In genomic region chr5:111512406-111513174, GRCh38 we compare ENCODE assay signal across 8 cellular contexts. TPM values are rescaled to one million over a fixed set of nuclear protein-coding genes. Genes with fewer than 3 reads are reported as not detected.
DNase-seq lines count a peak whose midpoint lies in the region; TF ChIP-seq lines count a peak whose summit lies in the region.

Gene STARD4, minus strand, starts transcription at chr5:111512535. Its CDS starts 5,102 bp downstream, at chr5:111507433.

- TF ChIP-seq CTCF in HFFc6 (IDR thresholded peaks at IDR 0.05) (no peak), NB4 (IDR thresholded peaks at IDR 0.05; ENCODE audit: low read depth, low read length) (no peak), SK-N-SH (IDR thresholded peaks at IDR 0.05) (no peak), suprapubic skin (IDR thresholded peaks at IDR 0.05) (no peak)

- TF ChIP-seq EP300 in SK-N-SH (IDR thresholded peaks at IDR 0.05; ENCODE audit: borderline replicate concordance in 1 of 2, low read depth in 1 of 2, low read length in 1 of 2) (peak in 1 of 2 experiments; percentile 44; a peak in 1 of 4 replicates), suprapubic skin (IDR thresholded peaks at IDR 0.05) (no peak)

- H3K27ac Mint-ChIP-seq in HFFc6: peak within 1 kb of the TSS; percentile 87

- peaks cover 13% of the 10 kb centered on the region for H3F3A ChIP-seq in SK-N-SH (replicated peaks; ENCODE audit: insufficient read depth)

- CTCF ChIA-PET in SK-N-SH (lab: Yijun Ruan, JAX): interaction anchor here (1.3 to 4.0 kb wide), 6 partner anchors 19 to 355 kb away, joined by 4 to 20 read pairs (median 6); no protein-coding TSS in a partner anchor

- no peaks in the 10 kb centered on the region for H3K9me2 ChIP-seq in SK-N-SH

- H3K4me3 ChIP-seq in NB4 (ENCODE audit: low read depth, low read length) (peak within 1 kb of the TSS; percentile 85), SK-N-SH (ENCODE audit: low read depth in 2 of 2, low read length in 1 of 2) (peak within 1 kb of the TSS; percentile 92 to 98), suprapubic skin (peak within 1 kb of the TSS; percentile 86)

- POLR2A ChIA-PET in SK-N-SH (lab: Yijun Ruan, JAX): interaction anchor here (0.8 to 1.4 kb wide), 6 partner anchors 11 to 126 kb away, joined by 3 to 5 read pairs (median 4); no protein-coding TSS in a partner anchor

- peak within 1 kb of the TSS; percentile 81 to 90 for H3K27ac ChIP-seq in SK-N-SH (ENCODE audit: low read depth in 2 of 2, low read length in 1 of 2)
- H3K27ac ChIP-seq in suprapubic skin: peak within 1 kb of the TSS; percentile 78

- TF ChIP-seq RAD21 in SK-N-SH (IDR thresholded peaks at IDR 0.05; ENCODE audit: low read length): no peak

- H3K9me3 ChIP-seq in SK-N-SH (no peaks in the 10 kb centered on the region), suprapubic skin (no peaks in the 10 kb centered on the region)

- peaks cover 37% of the 10 kb centered on the region for H3K79me2 ChIP-seq in SK-N-SH (ENCODE audit: insufficient read depth)

- peak within 1 kb of the TSS; percentile 83 for H3K4me2 ChIP-seq in SK-N-SH

- H3K27me3 ChIP-seq in SK-N-SH (ENCODE audit: insufficient read depth): no peaks in the 10 kb centered on the region
- no peaks in the 10 kb centered on the region for H3K27me3 ChIP-seq in suprapubic skin

- DNase-seq in GM04503 (ENCODE audit: low read depth) (peak; percentile 79), HFFc6 (peak; percentile 89), NB4 (ENCODE audit: low read depth) (peak; percentile 96), SK-N-SH (peak; percentile 96), germinal center (ENCODE audit: low spot score) (peak; percentile 93), non-pigmented ciliary epithelial cell (ENCODE audit: low read depth) (peak; percentile 91), suprapubic skin (ENCODE audit: low spot score in 2 of 2) (peak; percentile 94 to 95)
- DNase-seq in activated naive CD4-positive, alpha-beta T cell treated with anti-CD3 and anti-CD28 coated beads, Interleukin-2, amount 50 U/mL, for 16 hours: peak; percentile 94

- TF ChIP-seq POLR2A in NB4 (IDR thresholded peaks at IDR 0.05; ENCODE audit: extremely low read depth, insufficient read length) (peak; percentile 90), suprapubic skin (IDR thresholded peaks at IDR 0.05) (peak in 1 of 2 donors; percentile 47)

- H3K9ac ChIP-seq in SK-N-SH: peak within 1 kb of the TSS; percentile 74

- H3K4me1 ChIP-seq in SK-N-SH (ENCODE audit: control insufficient read depth in 1 of 2, insufficient read depth in 2 of 2, low read depth in 1 of 2, low read length in 1 of 2) (peaks cover 3 to 5% of the 10 kb centered on the region in 2 experiments; a peak in 3 of 4 replicates), suprapubic skin (peaks cover 22% of the 10 kb centered on the region)

- no peaks in the 10 kb centered on the region; the same call in 1 of the 2 replicates for H4K20me1 ChIP-seq in SK-N-SH (ENCODE audit: insufficient read depth)

- H3K4me1 Mint-ChIP-seq in HFFc6 (ENCODE audit: low read depth): peaks cover 42% of the 10 kb centered on the region

- H2AFZ ChIP-seq in SK-N-SH (ENCODE audit: low read depth): peak within 1 kb of the TSS; percentile 89

- H3K27me3 Mint-ChIP-seq in HFFc6 (ENCODE audit: insufficient read depth): no peaks in the 10 kb centered on the region

- under 1% methylated on average over 36 of the region's 42 CpGs for WGBS in SK-N-SH (ENCODE audit: low lambda C conversion rate)
- under 1% methylated on average over 19 of the region's 42 CpGs for WGBS in suprapubic skin

- H3K9me3 Mint-ChIP-seq in HFFc6: no peaks in the 10 kb centered on the region

- peak within 1 kb of the TSS; percentile 94 for H3K4me3 Mint-ChIP-seq in HFFc6

- H3K36me3 Mint-ChIP-seq in HFFc6 (ENCODE audit: low read depth): no peaks in the 10 kb centered on the region

- no peaks in the 10 kb centered on the region for H3K36me3 ChIP-seq in SK-N-SH (replicated peaks in 1 of 2; ENCODE audit: control insufficient read depth in 1 of 2, insufficient read depth in 2 of 2, low read length in 1 of 2)
- H3K36me3 ChIP-seq in suprapubic skin: no peaks in the 10 kb centered on the region

TF ChIP-seq in SK-N-SH, 30 proteins besides CTCF, POLR2A, EP300 and RAD21:
- peak; percentile 52; the same call in 1 of the 2 replicates for TF ChIP-seq SIN3A (IDR thresholded peaks at IDR 0.05; ENCODE audit: borderline replicate concordance, low read depth, low read length)
- 0 out of 2 replicates have a peak, but pooled peaks have one; percentile 30 for TF ChIP-seq POLR2AphosphoS5 (IDR thresholded peaks at IDR 0.05; ENCODE audit: low read depth, low read length)
- TF ChIP-seq, protein P1, sequence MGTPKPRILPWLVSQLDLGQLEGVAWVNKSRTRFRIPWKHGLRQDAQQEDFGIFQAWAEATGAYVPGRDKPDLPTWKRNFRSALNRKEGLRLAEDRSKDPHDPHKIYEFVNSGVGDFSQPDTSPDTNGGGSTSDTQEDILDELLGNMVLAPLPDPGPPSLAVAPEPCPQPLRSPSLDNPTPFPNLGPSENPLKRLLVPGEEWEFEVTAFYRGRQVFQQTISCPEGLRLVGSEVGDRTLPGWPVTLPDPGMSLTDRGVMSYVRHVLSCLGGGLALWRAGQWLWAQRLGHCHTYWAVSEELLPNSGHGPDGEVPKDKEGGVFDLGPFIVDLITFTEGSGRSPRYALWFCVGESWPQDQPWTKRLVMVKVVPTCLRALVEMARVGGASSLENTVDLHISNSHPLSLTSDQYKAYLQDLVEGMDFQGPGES (IDR thresholded peaks at IDR 0.05; ENCODE audit: low read depth, low read length): no peak
- peak; percentile 86 for TF ChIP-seq RFX5 (IDR thresholded peaks at IDR 0.05; ENCODE audit: low read length)
- peak; percentile 69; the same call in 1 of the 2 replicates for TF ChIP-seq MXI1 (IDR thresholded peaks at IDR 0.05; ENCODE audit: low read depth, low read length)
- no peak for TF ChIP-seq RXRA (IDR thresholded peaks at IDR 0.05; ENCODE audit: borderline replicate concordance, low read depth)
- no peak for TF ChIP-seq JUND (IDR thresholded peaks at IDR 0.05)
- peak; percentile 17; the same call in 1 of the 2 replicates for TF ChIP-seq MAX (IDR thresholded peaks at IDR 0.05; ENCODE audit: low read depth)
- TF ChIP-seq FOXJ3 (CRISPR knock-in tag; IDR thresholded peaks at IDR 0.05): peak; percentile 71
- no peak for TF ChIP-seq TCF12 (IDR thresholded peaks at IDR 0.05)
- TF ChIP-seq NRF1 (IDR thresholded peaks at IDR 0.05; ENCODE audit: low read depth, low read length): peak; percentile 39; the same call in 1 of the 2 replicates
- TF ChIP-seq, protein P2, sequence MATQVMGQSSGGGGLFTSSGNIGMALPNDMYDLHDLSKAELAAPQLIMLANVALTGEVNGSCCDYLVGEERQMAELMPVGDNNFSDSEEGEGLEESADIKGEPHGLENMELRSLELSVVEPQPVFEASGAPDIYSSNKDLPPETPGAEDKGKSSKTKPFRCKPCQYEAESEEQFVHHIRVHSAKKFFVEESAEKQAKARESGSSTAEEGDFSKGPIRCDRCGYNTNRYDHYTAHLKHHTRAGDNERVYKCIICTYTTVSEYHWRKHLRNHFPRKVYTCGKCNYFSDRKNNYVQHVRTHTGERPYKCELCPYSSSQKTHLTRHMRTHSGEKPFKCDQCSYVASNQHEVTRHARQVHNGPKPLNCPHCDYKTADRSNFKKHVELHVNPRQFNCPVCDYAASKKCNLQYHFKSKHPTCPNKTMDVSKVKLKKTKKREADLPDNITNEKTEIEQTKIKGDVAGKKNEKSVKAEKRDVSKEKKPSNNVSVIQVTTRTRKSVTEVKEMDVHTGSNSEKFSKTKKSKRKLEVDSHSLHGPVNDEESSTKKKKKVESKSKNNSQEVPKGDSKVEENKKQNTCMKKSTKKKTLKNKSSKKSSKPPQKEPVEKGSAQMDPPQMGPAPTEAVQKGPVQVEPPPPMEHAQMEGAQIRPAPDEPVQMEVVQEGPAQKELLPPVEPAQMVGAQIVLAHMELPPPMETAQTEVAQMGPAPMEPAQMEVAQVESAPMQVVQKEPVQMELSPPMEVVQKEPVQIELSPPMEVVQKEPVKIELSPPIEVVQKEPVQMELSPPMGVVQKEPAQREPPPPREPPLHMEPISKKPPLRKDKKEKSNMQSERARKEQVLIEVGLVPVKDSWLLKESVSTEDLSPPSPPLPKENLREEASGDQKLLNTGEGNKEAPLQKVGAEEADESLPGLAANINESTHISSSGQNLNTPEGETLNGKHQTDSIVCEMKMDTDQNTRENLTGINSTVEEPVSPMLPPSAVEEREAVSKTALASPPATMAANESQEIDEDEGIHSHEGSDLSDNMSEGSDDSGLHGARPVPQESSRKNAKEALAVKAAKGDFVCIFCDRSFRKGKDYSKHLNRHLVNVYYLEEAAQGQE (IDR thresholded peaks at IDR 0.05; ENCODE audit: low read depth, low read length): no peak
- peak; percentile 60; the same call in 1 of the 2 replicates for TF ChIP-seq NFIC (IDR thresholded peaks at IDR 0.05; ENCODE audit: borderline replicate concordance)
- peak; percentile 82 for TF ChIP-seq TAF1 (IDR thresholded peaks at IDR 0.05; ENCODE audit: borderline replicate concordance, low read depth, low read length)
- TF ChIP-seq RCOR1 (IDR thresholded peaks at IDR 0.05; ENCODE audit: low read length): 0 out of 2 replicates have a peak, but pooled peaks have one; percentile 11
- TF ChIP-seq TEAD4 (IDR thresholded peaks at IDR 0.05; ENCODE audit: borderline replicate concordance, insufficient read depth): 0 out of 2 replicates have a peak, but pooled peaks have one; percentile 4

RNA-seq across cellular contexts. Expression of gene STARD4, which starts in this region (rescaled TPM):
- total RNA-seq in HFFc6 (2021; fragmentation: NEBNext Ultra II Directional; extraction: Animal tissue kit (Norgen Biotek cat#: 25700)): 10 to 100 TPM; 18.0 to 26.4 (median 24.4) TPM
- 10.0 and 11.0 TPM in 2 replicates for polyA plus RNA-seq in SK-N-SH (2012; rRNA removed)
- 13.2 and 16.1 TPM in 2 replicates for polyA plus RNA-seq in SK-N-SH (2012; cell fraction: cytosol; rRNA removed)
- polyA plus RNA-seq in SK-N-SH (2012; cell fraction: nucleus; rRNA removed): 8.9 and 18.8 TPM in 2 replicates
- 1 to 10 TPM; 2.2 to 6.4 (median 3.2) TPM for total RNA-seq in suprapubic skin

Comparison
In these comparisons a context has a peak if more than half of its experiments do, and no peak if none do; other contexts are left out.
1. Peak in every context shown above with its lines: DNase-seq, H3K4me3 ChIP-seq and H3K27ac ChIP-seq.